In genomic region chr9:110142868-110143866, GRCh38 we compare ENCODE assay signal across 8 cellular contexts.
DNase-seq lines count a peak whose midpoint lies in the region; ATAC-seq and TF ChIP-seq lines count a peak whose summit lies in the region.

No MANE protein-coding gene starts in this region.

- intact Hi-C loops in A673 (cut with micrococcal nuclease; ENCODE audit: unreplicated experiment), result no loop called here

- no peaks in the 10 kb centered on the region for H3K9me3 Mint-ChIP-seq in HFFc6
- peaks cover 5% of the 10 kb centered on the region for H3K9me3 Mint-ChIP-seq in activated naive CD8-positive, alpha-beta T cell treated with anti-CD3 and anti-CD28 coated beads, Interleukin-2, amount 50 U/mL, for 24 hours
- H3K9me3 Mint-ChIP-seq in naive B cell, result no peaks in the 10 kb centered on the region

- H3K4me3 ChIP-seq in A673 (ENCODE audit: low read depth, low read length, poor library complexity, severe bottlenecking), result no peak overlapping the region

- DNase-seq in A673 (ENCODE audit: low spot score) (peak; percentile 15), HFFc6 (no peak), MV-4-11 (lab: John Stamatoyannopoulos, UW) (peak; percentile 88), naive B cell (peak; percentile 68), mucosa of gallbladder (ENCODE audit: low spot score) (no peak)
- no peak for DNase-seq in activated naive CD8-positive, alpha-beta T cell treated with anti-CD3 and anti-CD28 coated beads, Interleukin-2, amount 50 U/mL, for 24 hours
- no peak for DNase-seq in activated CD8-positive, alpha-beta memory T cell treated with anti-CD3 and anti-CD28 coated beads, Interleukin-2, amount 50 U/mL, for 4 hours

- POLR2A ChIA-PET in A673 (lab: Charles Lee; ENCODE audit: low non-redundant PET), result interaction anchor here (0.6 kb wide), 1 partner anchor 166 kb away, joined by 3 read pairs; no protein-coding TSS in a partner anchor

- H3K27ac Mint-ChIP-seq in HFFc6 (peak overlapping the region; percentile 90), naive B cell (peak overlapping the region; percentile 86 to 97 (median 95))
- H3K27ac Mint-ChIP-seq in activated naive CD8-positive, alpha-beta T cell treated with anti-CD3 and anti-CD28 coated beads, Interleukin-2, amount 50 U/mL, for 24 hours, result peak overlapping the region; percentile 69

- CTCF ChIA-PET in A673 (lab: Charles Lee), result no interaction called here

- no peaks in the 10 kb centered on the region for H3K36me3 ChIP-seq in A673 (ENCODE audit: insufficient read depth, low read length, poor library complexity, severe bottlenecking)

- H3K27me3 Mint-ChIP-seq in HFFc6 (ENCODE audit: insufficient read depth), result peaks cover 4% of the 10 kb centered on the region; the same call in 1 of the 2 replicates
- no peaks in the 10 kb centered on the region for H3K27me3 Mint-ChIP-seq in activated naive CD8-positive, alpha-beta T cell treated with anti-CD3 and anti-CD28 coated beads, Interleukin-2, amount 50 U/mL, for 24 hours
- H3K27me3 Mint-ChIP-seq in naive B cell, result no peaks in the 10 kb centered on the region

- no TSS peak for BruUV-seq in A673 (replicated peaks; lab: Mats Ljungman, UMichigan)

- no peak overlapping the region for H3K27ac ChIP-seq in A673 (ENCODE audit: low read depth, low read length, poor library complexity, severe bottlenecking)

- no peaks in the 10 kb centered on the region for H3K4me1 ChIP-seq in A673 (ENCODE audit: insufficient read depth, low read length, poor library complexity, severe bottlenecking)

- H3K36me3 Mint-ChIP-seq in HFFc6 (ENCODE audit: low read depth) (peaks cover 46% of the 10 kb centered on the region), naive B cell (peaks cover 13 to 29% of the 10 kb centered on the region in 2 donors)
- peaks cover 2% of the 10 kb centered on the region for H3K36me3 Mint-ChIP-seq in activated naive CD8-positive, alpha-beta T cell treated with anti-CD3 and anti-CD28 coated beads, Interleukin-2, amount 50 U/mL, for 24 hours (ENCODE audit: low read depth)

- TF ChIP-seq CTCF in A673 (conservative IDR thresholded peaks at IDR 0.05; ENCODE audit: low read depth, low read length), result peak; percentile 25; the same call in 1 of the 2 replicates
- peak; percentile 15; the same call in 1 of the 2 replicates for TF ChIP-seq CTCF in GM12874 (IDR thresholded peaks at IDR 0.05; ENCODE audit: insufficient read depth, low read depth, low read length)
- peak; percentile 40 for TF ChIP-seq CTCF in HFFc6 (IDR thresholded peaks at IDR 0.05)

- H3K9me3 ChIP-seq in A673 (ENCODE audit: low read depth, low read length, poor library complexity, severe bottlenecking), result no peaks in the 10 kb centered on the region

- H3K27me3 ChIP-seq in A673 (replicated peaks; ENCODE audit: insufficient read depth, low read depth, low read length, poor library complexity), result no peaks in the 10 kb centered on the region

- H3K4me3 Mint-ChIP-seq in HFFc6, result peak overlapping the region; percentile 70
- peak overlapping the region; percentile 51 for H3K4me3 Mint-ChIP-seq in activated naive CD8-positive, alpha-beta T cell treated with anti-CD3 and anti-CD28 coated beads, Interleukin-2, amount 50 U/mL, for 24 hours
- peak overlapping the region; percentile 72 to 91 (median 82) for H3K4me3 Mint-ChIP-seq in naive B cell

- H3K4me1 Mint-ChIP-seq in HFFc6 (ENCODE audit: low read depth), result peaks cover 96% of the 10 kb centered on the region
- H3K4me1 Mint-ChIP-seq in activated naive CD8-positive, alpha-beta T cell treated with anti-CD3 and anti-CD28 coated beads, Interleukin-2, amount 50 U/mL, for 24 hours, result peaks cover 51% of the 10 kb centered on the region
- H3K4me1 Mint-ChIP-seq in naive B cell, result peaks cover 69 to 95% (median 83%) of the 10 kb centered on the region in 3 donors

- no peak for ATAC-seq in activated naive CD8-positive, alpha-beta T cell treated with anti-CD3 and anti-CD28 coated beads, Interleukin-2, amount 50 U/mL, for 24 hours
- peak; percentile 70 to 71 for ATAC-seq in naive B cell (ENCODE audit: low read depth in 2 of 2)

Comparison
In these comparisons a context has a peak if more than half of its experiments do, and no peak if none do; other contexts are left out.
1. DNase-seq: peak in A673 (single experiment), MV-4-11 (single experiment) and naive B cell (single experiment); none in HFFc6 (single experiment), activated naive CD8-positive, alpha-beta T cell treated with anti-CD3 and anti-CD28 coated beads, Interleukin-2, amount 50 U/mL, for 24 hours (single experiment), mucosa of gallbladder (single experiment) and activated CD8-positive, alpha-beta memory T cell treated with anti-CD3 and anti-CD28 coated beads, Interleukin-2, amount 50 U/mL, for 4 hours (single experiment).
2. Peak in every context shown above with its lines, with median percentiles within 50 percentile points of each other: CTCF ChIP-seq, H3K27ac Mint-ChIP-seq and H3K4me3 Mint-ChIP-seq.